In genomic region chr15:42511010-42511396, GRCh38 we compare ENCODE assay signal across 12 cellular contexts. TPM values are rescaled to one million over a fixed set of nuclear protein-coding genes. Genes with fewer than 3 reads are reported as not detected.
A peak's percentile ranks its signal among the peaks of the same experiment; 100 is the strongest.
DNase-seq lines count a peak whose midpoint lies in the region; ATAC-seq, FAIRE-seq and TF ChIP-seq lines count a peak whose summit lies in the region.
"Had no signal": no experiment of that assay in that cellular context is flagged by ENCODE, and none has a peak within 500 bp of the region (broad histone marks: within the 10 kb centered on the region; RNA-seq: fewer than 3 reads in every experiment).

No MANE protein-coding gene starts in this region.

- H2AFZ ChIP-seq in HepG2 (ENCODE audit: low read length): no peak overlapping the region

- H3K36me3 ChIP-seq in liver (ENCODE audit: control insufficient read depth in 4 of 4, insufficient read depth in 3 of 4, low read depth in 1 of 4, low read length in 3 of 4) (peaks cover 0 to 14% (median 12%) of the 10 kb centered on the region in 4 donors), HepG2 (replicated peaks in 1 of 2; ENCODE audit: control insufficient read depth in 1 of 2, insufficient read depth in 2 of 2, low read length in 2 of 2) (peaks cover 9 to 39% of the 10 kb centered on the region in 2 experiments), breast epithelium (no peaks in the 10 kb centered on the region), lower lobe of right lung (peaks cover 37% of the 10 kb centered on the region)

- H3K9ac ChIP-seq in liver (ENCODE audit: low read depth in 1 of 2, low read length in 2 of 2) (no peak overlapping the region), HepG2 (ENCODE audit: insufficient read depth, low read depth, low read length) (no peak overlapping the region)

- TF ChIP-seq CTCF in liver (IDR thresholded peaks at IDR 0.05; ENCODE audit: low read depth, low read length, missing input control) (no peak), HepG2 (CRISPR knock-in tag; IDR thresholded peaks at IDR 0.05) (no peak), breast epithelium (IDR thresholded peaks at IDR 0.05) (no peak), lower lobe of right lung (IDR thresholded peaks at IDR 0.05) (no peak)

- H3K79me2 ChIP-seq in HepG2 (ENCODE audit: insufficient read depth, low read length): peaks cover 3% of the 10 kb centered on the region

- H3K27me3 ChIP-seq in liver (ENCODE audit: control insufficient read depth in 4 of 4, insufficient read depth in 4 of 4, low read length in 3 of 4) (no peaks in the 10 kb centered on the region), HepG2 (ENCODE audit: control insufficient read depth in 1 of 2, insufficient read depth in 2 of 2, low read length in 2 of 2) (no peaks in the 10 kb centered on the region), breast epithelium (no peaks in the 10 kb centered on the region), lower lobe of right lung (ENCODE audit: low read depth) (no peaks in the 10 kb centered on the region)

- no TSS peak for BruUV-seq in HepG2 (replicated peaks; lab: Mats Ljungman, UMichigan)

- FAIRE-seq in HepG2 (lab: Jason Lieb, UNC): no peak
- FAIRE-seq: GM12878, urothelium cell line had no signal

- DNase-seq in HepG2 (ENCODE audit: low spot score) (no peak), breast epithelium (ENCODE audit: low spot score in 2 of 2) (no peak), lower lobe of right lung (no peak), DMS53 treated with DMSO at 0.1 percent for 48 hours (lab: John Stamatoyannopoulos, UW; ENCODE audit: unreplicated experiment) (no peak), NCI-H1694 (lab: John Stamatoyannopoulos, UW) (no peak), cerebellar cortex (ENCODE audit: low spot score) (no peak), NCI-H2081 (lab: John Stamatoyannopoulos, UW) (no peak)
- DNase-seq: NCI-H2171; stimulated activated CD4-positive, alpha-beta T cell treated with anti-CD3 and anti-CD28 coated beads, Interleukin-4, amount 100 ng/mL, for 1 hour had no signal

- no peak for TF ChIP-seq EP300 in HepG2 (IDR thresholded peaks at IDR 0.05; ENCODE audit: low read depth in 2 of 2, low read length in 2 of 2)
- no peak for TF ChIP-seq EP300 in HepG2 (CRISPR knock-in tag; IDR thresholded peaks at IDR 0.05; ENCODE audit: borderline replicate concordance)

- H3K27ac ChIP-seq in liver (ENCODE audit: low read depth in 1 of 2, low read length in 2 of 2): peak overlapping the region; percentile 52 to 57
- no peak overlapping the region for H3K27ac ChIP-seq in HepG2 (ENCODE audit: extremely low read length, insufficient read depth, low read length)
- peak overlapping the region; percentile 45 to 54 for H3K27ac ChIP-seq in breast epithelium
- peak overlapping the region; percentile 74 for H3K27ac ChIP-seq in lower lobe of right lung

- ATAC-seq in HepG2: no peak
- peak; percentile 79 to 88 for ATAC-seq in lower lobe of right lung
- ATAC-seq: GM12878 had no signal

- H3K4me1 ChIP-seq in liver (ENCODE audit: control insufficient read depth in 4 of 4, insufficient read depth in 4 of 4, low read length in 3 of 4): peaks cover 0 to 7% (median 0%) of the 10 kb centered on the region in 4 donors
- H3K4me1 ChIP-seq in HepG2 (ENCODE audit: insufficient read depth, low read length): no peaks in the 10 kb centered on the region
- no peaks in the 10 kb centered on the region for H3K4me1 ChIP-seq in breast epithelium
- H3K4me1 ChIP-seq in lower lobe of right lung: peaks cover 33% of the 10 kb centered on the region

- CTCF ChIA-PET in HepG2 (lab: Yijun Ruan, JAX; ENCODE audit: low intra/inter-chr PET ratio, low total read pairs): no interaction called here

- no peaks in the 10 kb centered on the region for H4K20me1 ChIP-seq in HepG2 (ENCODE audit: insufficient read depth, low read length)

- in situ Hi-C loops in HepG2 (cut with HindIII; ENCODE audit: extremely low pct_ligation_motif_present, low pct_unique_long_range_greater_than_20kb): no loop called here

- no peaks in the 10 kb centered on the region for H3K9me3 ChIP-seq in liver (ENCODE audit: control insufficient read depth in 4 of 4, low read length in 3 of 4)
- no peaks in the 10 kb centered on the region for H3K9me3 ChIP-seq in HepG2 (ENCODE audit: low read length)
- H3K9me3 ChIP-seq in breast epithelium: no peaks in the 10 kb centered on the region
- H3K9me3 ChIP-seq in lower lobe of right lung: no peaks in the 10 kb centered on the region

- no peak overlapping the region for H3K4me2 ChIP-seq in HepG2 (ENCODE audit: low read depth, low read length)

- no peak for TF ChIP-seq RAD21 in liver (IDR thresholded peaks at IDR 0.05)
- no peak for TF ChIP-seq RAD21 in HepG2 (CRISPR knock-in tag; IDR thresholded peaks at IDR 0.05)

- TF ChIP-seq POLR2A in HepG2 (IDR thresholded peaks at IDR 0.05; ENCODE audit: insufficient read depth in 1 of 2, low read depth in 2 of 2, low read length in 2 of 2) (no peak), breast epithelium (IDR thresholded peaks at IDR 0.05) (no peak)

- POLR2A ChIA-PET in HepG2 (lab: Yijun Ruan, JAX): no interaction called here

- 69% methylated on average over 4 of the region's 4 CpGs for WGBS in liver
- 95% methylated on average over 4 of the region's 4 CpGs for WGBS in HepG2 (ENCODE audit: low lambda C conversion rate)

- intact Hi-C loops in HepG2 (cut with micrococcal nuclease; ENCODE audit: unreplicated experiment) (no loop called here), breast epithelium (cut with DNase I; ENCODE audit: low total_unique reads) (loop anchor here (1.0 kb wide), 1 partner anchor 9 kb away; no protein-coding TSS in a partner anchor), lower lobe of right lung (cut with DNase I) (no loop called here)

- H3K4me3 ChIP-seq in liver (ENCODE audit: low read depth in 1 of 3, low read length in 3 of 3) (no peak overlapping the region), HepG2 (replicated peaks in 1 of 3; ENCODE audit: insufficient read depth in 1 of 3, low read depth in 2 of 3, low read length in 3 of 3) (no peak overlapping the region), breast epithelium (no peak overlapping the region), lower lobe of right lung (peak overlapping the region; percentile 2)
- H3K4me3 ChIP-seq: GM12878 had no signal

RNA-seq across cellular contexts. Expression of gene SNAP23, which starts 15.6 kb away (rescaled TPM):
- 10 to 100 TPM; 31.3 to 42.9 TPM for total RNA-seq in liver
- polyA plus RNA-seq in liver: 10 to 100 TPM; 16.0 to 19.3 TPM
- 101 and 136 TPM in 2 replicates for total RNA-seq in HepG2 (2016; rRNA removed; fragmentation: Illumina TruSeq; extraction: Trizol)
- 20.3 and 21.2 TPM in 2 replicates for total RNA-seq in HepG2 (2016; cell fraction: cytosol; rRNA removed; fragmentation: Illumina TruSeq; extraction: Trizol; ENCODE audit: low read depth)
- 93.8 and 130 TPM in 2 replicates for total RNA-seq in HepG2 (2016; cell fraction: insoluble cytoplasmic fraction; rRNA removed; fragmentation: Illumina TruSeq; extraction: Trizol)
- total RNA-seq in HepG2 (2016; cell fraction: membrane; rRNA removed; fragmentation: Illumina TruSeq; extraction: Trizol): 31.1 and 31.7 TPM in 2 replicates
- 50.1 and 50.5 TPM in 2 replicates for total RNA-seq in HepG2 (2016; cell fraction: nucleus; rRNA removed; fragmentation: Illumina TruSeq; extraction: Trizol)
- polyA plus RNA-seq in HepG2 (2011; rRNA removed): 27.4 and 37.0 TPM in 2 replicates
- polyA plus RNA-seq in HepG2 (2011; cell fraction: cytosol; rRNA removed): 18.1 and 21.6 TPM in 2 replicates
- 32.2 and 35.2 TPM in 2 replicates for polyA plus RNA-seq in HepG2 (2011; cell fraction: nucleus; rRNA removed)
- polyA plus RNA-seq in HepG2 (2012): 24.7 and 39.2 TPM in 2 replicates
- polyA plus RNA-seq in HepG2 (2016; cell fraction: cytosol; fragmentation: Illumina TruSeq; extraction: Trizol; ENCODE audit: low read depth): 7.1 and 8.2 TPM in 2 replicates
- polyA plus RNA-seq in HepG2 (2016; cell fraction: insoluble cytoplasmic fraction; fragmentation: Illumina TruSeq; extraction: Trizol; ENCODE audit: low read depth): 108 and 113 TPM in 2 replicates
- polyA plus RNA-seq in HepG2 (2016; cell fraction: membrane; fragmentation: Illumina TruSeq; extraction: Trizol; ENCODE audit: low read depth): 18.3 and 19.7 TPM in 2 replicates
- 80.0 and 84.7 TPM in 2 replicates for polyA plus RNA-seq in HepG2 (2016; cell fraction: nucleus; fragmentation: Illumina TruSeq; extraction: Trizol; ENCODE audit: insufficient read depth, low read depth)
- polyA minus RNA-seq in HepG2 (2011; rRNA and poly(A)+ RNA removed; ENCODE audit: low replicate concordance): 7.2 and 13.6 TPM in 2 replicates
- polyA minus RNA-seq in HepG2 (2011; cell fraction: cytosol; rRNA and poly(A)+ RNA removed): 33.7 and 41.7 TPM in 2 replicates
- polyA minus RNA-seq in HepG2 (2011; cell fraction: nucleus; rRNA and poly(A)+ RNA removed): 37.5 and 51.8 TPM in 2 replicates
- 10 to 100 TPM; 75.8 to 88.0 (median 76.0) TPM for total RNA-seq in breast epithelium
- total RNA-seq in lower lobe of right lung: 79.3 TPM

RNA-seq across cellular contexts. Expression of gene ZNF106, which starts 20.1 kb away (rescaled TPM):
- total RNA-seq in liver (10 to 100 TPM; 21.0 to 25.4 TPM), HepG2 (2016; rRNA removed; fragmentation: Illumina TruSeq; extraction: Trizol) (35.1 and 63.9 TPM in 2 replicates), breast epithelium (100 to 1,000 TPM in 1 of 3 donors, 10 to 100 TPM in 2; 59.6 to 151 (median 60.0) TPM), lower lobe of right lung (92.2 TPM)
- polyA plus RNA-seq in liver (10 to 100 TPM in 1 of 2 donors, 1 to 10 TPM in 1; 7.5 to 19.9 TPM), HepG2 (2011; rRNA removed) (11.8 and 12.5 TPM in 2 replicates)
- total RNA-seq in HepG2 (2016; cell fraction: cytosol; rRNA removed; fragmentation: Illumina TruSeq; extraction: Trizol; ENCODE audit: low read depth): 5.0 and 5.3 TPM in 2 replicates
- 37.7 and 57.7 TPM in 2 replicates for total RNA-seq in HepG2 (2016; cell fraction: insoluble cytoplasmic fraction; rRNA removed; fragmentation: Illumina TruSeq; extraction: Trizol)
- 15.6 and 16.3 TPM in 2 replicates for total RNA-seq in HepG2 (2016; cell fraction: membrane; rRNA removed; fragmentation: Illumina TruSeq; extraction: Trizol)
- 30.0 and 35.0 TPM in 2 replicates for total RNA-seq in HepG2 (2016; cell fraction: nucleus; rRNA removed; fragmentation: Illumina TruSeq; extraction: Trizol)
- 6.7 and 10.6 TPM in 2 replicates for polyA plus RNA-seq in HepG2 (2011; cell fraction: cytosol; rRNA removed)
- 4.8 and 8.1 TPM in 2 replicates for polyA plus RNA-seq in HepG2 (2011; cell fraction: nucleus; rRNA removed)
- 14.4 and 15.4 TPM in 2 replicates for polyA plus RNA-seq in HepG2 (2012)
- 0.78 and 0.85 TPM in 2 replicates for polyA plus RNA-seq in HepG2 (2016; cell fraction: cytosol; fragmentation: Illumina TruSeq; extraction: Trizol; ENCODE audit: low read depth)
- polyA plus RNA-seq in HepG2 (2016; cell fraction: insoluble cytoplasmic fraction; fragmentation: Illumina TruSeq; extraction: Trizol; ENCODE audit: low read depth): 20.0 and 21.6 TPM in 2 replicates
- 2.5 and 3.2 TPM in 2 replicates for polyA plus RNA-seq in HepG2 (2016; cell fraction: membrane; fragmentation: Illumina TruSeq; extraction: Trizol; ENCODE audit: low read depth)
- 14.9 and 17.2 TPM in 2 replicates for polyA plus RNA-seq in HepG2 (2016; cell fraction: nucleus; fragmentation: Illumina TruSeq; extraction: Trizol; ENCODE audit: insufficient read depth, low read depth)
- 28.4 and 94.6 TPM in 2 replicates for polyA minus RNA-seq in HepG2 (2011; rRNA and poly(A)+ RNA removed; ENCODE audit: low replicate concordance)
- 18.8 and 22.0 TPM in 2 replicates for polyA minus RNA-seq in HepG2 (2011; cell fraction: cytosol; rRNA and poly(A)+ RNA removed)
- 24.3 and 30.8 TPM in 2 replicates for polyA minus RNA-seq in HepG2 (2011; cell fraction: nucleus; rRNA and poly(A)+ RNA removed)

RNA-seq across cellular contexts. Expression of gene LRRC57, which starts 37.6 kb away (rescaled TPM):
- total RNA-seq in liver (10 to 100 TPM in 1 of 2 donors, 1 to 10 TPM in 1; 7.4 to 14.1 TPM), HepG2 (2016; rRNA removed; fragmentation: Illumina TruSeq; extraction: Trizol) (14.8 and 26.0 TPM in 2 replicates), breast epithelium (10 to 100 TPM; 20.3 to 23.3 (median 23.3) TPM), lower lobe of right lung (23.7 TPM)
- polyA plus RNA-seq in liver (1 to 10 TPM; 2.7 to 3.2 TPM), HepG2 (2011; rRNA removed) (4.1 and 5.8 TPM in 2 replicates)
- 1.7 and 3.9 TPM in 2 replicates for total RNA-seq in HepG2 (2016; cell fraction: cytosol; rRNA removed; fragmentation: Illumina TruSeq; extraction: Trizol; ENCODE audit: low read depth)
- 16.4 and 25.0 TPM in 2 replicates for total RNA-seq in HepG2 (2016; cell fraction: insoluble cytoplasmic fraction; rRNA removed; fragmentation: Illumina TruSeq; extraction: Trizol)
- total RNA-seq in HepG2 (2016; cell fraction: membrane; rRNA removed; fragmentation: Illumina TruSeq; extraction: Trizol): 5.9 and 7.8 TPM in 2 replicates
- 8.2 and 9.4 TPM in 2 replicates for total RNA-seq in HepG2 (2016; cell fraction: nucleus; rRNA removed; fragmentation: Illumina TruSeq; extraction: Trizol)
- 4.0 and 6.6 TPM in 2 replicates for polyA plus RNA-seq in HepG2 (2011; cell fraction: cytosol; rRNA removed)
- polyA plus RNA-seq in HepG2 (2011; cell fraction: nucleus; rRNA removed): 3.5 and 4.5 TPM in 2 replicates
- 5.1 and 5.9 TPM in 2 replicates for polyA plus RNA-seq in HepG2 (2012)
- 0.71 and 0.75 TPM in 2 replicates for polyA plus RNA-seq in HepG2 (2016; cell fraction: cytosol; fragmentation: Illumina TruSeq; extraction: Trizol; ENCODE audit: low read depth)
- 16.5 and 17.4 TPM in 2 replicates for polyA plus RNA-seq in HepG2 (2016; cell fraction: insoluble cytoplasmic fraction; fragmentation: Illumina TruSeq; extraction: Trizol; ENCODE audit: low read depth)
- 2.4 and 3.5 TPM in 2 replicates for polyA plus RNA-seq in HepG2 (2016; cell fraction: membrane; fragmentation: Illumina TruSeq; extraction: Trizol; ENCODE audit: low read depth)
- polyA plus RNA-seq in HepG2 (2016; cell fraction: nucleus; fragmentation: Illumina TruSeq; extraction: Trizol; ENCODE audit: insufficient read depth, low read depth): 11.6 and 12.8 TPM in 2 replicates
- polyA minus RNA-seq in HepG2 (2011; rRNA and poly(A)+ RNA removed; ENCODE audit: low replicate concordance): 5.2 and 9.8 TPM in 2 replicates
- 3.0 and 4.5 TPM in 2 replicates for polyA minus RNA-seq in HepG2 (2011; cell fraction: cytosol; rRNA and poly(A)+ RNA removed)
- polyA minus RNA-seq in HepG2 (2011; cell fraction: nucleus; rRNA and poly(A)+ RNA removed): 4.8 and 5.7 TPM in 2 replicates

RNA-seq across cellular contexts. Expression of gene HAUS2, which starts 37.6 kb away (rescaled TPM):
- total RNA-seq in liver: 10 to 100 TPM in 1 of 2 donors, 1 to 10 TPM in 1; 6.9 to 23.2 TPM
- polyA plus RNA-seq in liver: 1 to 10 TPM; 4.1 to 6.2 TPM
- total RNA-seq in HepG2 (2016; rRNA removed; fragmentation: Illumina TruSeq; extraction: Trizol): 32.9 and 49.4 TPM in 2 replicates
- 8.7 and 10.9 TPM in 2 replicates for total RNA-seq in HepG2 (2016; cell fraction: cytosol; rRNA removed; fragmentation: Illumina TruSeq; extraction: Trizol; ENCODE audit: low read depth)
- total RNA-seq in HepG2 (2016; cell fraction: insoluble cytoplasmic fraction; rRNA removed; fragmentation: Illumina TruSeq; extraction: Trizol): 32.1 and 46.9 TPM in 2 replicates
- 18.3 and 18.9 TPM in 2 replicates for total RNA-seq in HepG2 (2016; cell fraction: membrane; rRNA removed; fragmentation: Illumina TruSeq; extraction: Trizol)
- 11.2 and 15.2 TPM in 2 replicates for total RNA-seq in HepG2 (2016; cell fraction: nucleus; rRNA removed; fragmentation: Illumina TruSeq; extraction: Trizol)
- 10.0 and 11.6 TPM in 2 replicates for polyA plus RNA-seq in HepG2 (2011; rRNA removed)
- 6.5 and 10.4 TPM in 2 replicates for polyA plus RNA-seq in HepG2 (2011; cell fraction: cytosol; rRNA removed)
- 3.3 and 4.6 TPM in 2 replicates for polyA plus RNA-seq in HepG2 (2011; cell fraction: nucleus; rRNA removed)
- 9.7 and 11.7 TPM in 2 replicates for polyA plus RNA-seq in HepG2 (2012)
- 7.5 and 10.5 TPM in 2 replicates for polyA plus RNA-seq in HepG2 (2016; cell fraction: cytosol; fragmentation: Illumina TruSeq; extraction: Trizol; ENCODE audit: low read depth)
- polyA plus RNA-seq in HepG2 (2016; cell fraction: insoluble cytoplasmic fraction; fragmentation: Illumina TruSeq; extraction: Trizol; ENCODE audit: low read depth): 42.4 and 46.1 TPM in 2 replicates
- 13.8 and 16.6 TPM in 2 replicates for polyA plus RNA-seq in HepG2 (2016; cell fraction: membrane; fragmentation: Illumina TruSeq; extraction: Trizol; ENCODE audit: low read depth)
- 17.3 and 19.7 TPM in 2 replicates for polyA plus RNA-seq in HepG2 (2016; cell fraction: nucleus; fragmentation: Illumina TruSeq; extraction: Trizol; ENCODE audit: insufficient read depth, low read depth)
- 2.0 and 13.0 TPM in 2 replicates for polyA minus RNA-seq in HepG2 (2011; rRNA and poly(A)+ RNA removed; ENCODE audit: low replicate concordance)
- 7.4 and 11.5 TPM in 2 replicates for polyA minus RNA-seq in HepG2 (2011; cell fraction: cytosol; rRNA and poly(A)+ RNA removed)
- 5.2 and 6.3 TPM in 2 replicates for polyA minus RNA-seq in HepG2 (2011; cell fraction: nucleus; rRNA and poly(A)+ RNA removed)
- total RNA-seq in breast epithelium: 10 to 100 TPM; 29.3 to 42.1 (median 30.2) TPM
- 21.4 TPM for total RNA-seq in lower lobe of right lung
